ENCODE assay signal across 1 cellular context in genomic region chr18:23369231-23369630, GRCh38.
TF ChIP-seq lines count a peak whose summit lies in the region.

No MANE protein-coding gene starts in this region.

TF ChIP-seq in WTC11, 78 proteins besides CTCF, POLR2A, EP300 and RAD21 (continued from another document):
- no peak for TF ChIP-seq ZNF512 (CRISPR knock-in tag; IDR thresholded peaks at IDR 0.05; ENCODE audit: borderline replicate concordance)
- TF ChIP-seq, protein P1, sequence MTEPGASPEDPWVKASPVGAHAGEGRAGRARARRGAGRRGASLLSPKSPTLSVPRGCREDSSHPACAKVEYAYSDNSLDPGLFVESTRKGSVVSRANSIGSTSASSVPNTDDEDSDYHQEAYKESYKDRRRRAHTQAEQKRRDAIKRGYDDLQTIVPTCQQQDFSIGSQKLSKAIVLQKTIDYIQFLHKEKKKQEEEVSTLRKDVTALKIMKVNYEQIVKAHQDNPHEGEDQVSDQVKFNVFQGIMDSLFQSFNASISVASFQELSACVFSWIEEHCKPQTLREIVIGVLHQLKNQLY (CRISPR knock-in tag; IDR thresholded peaks at IDR 0.05), result no peak
- TF ChIP-seq, protein P2, sequence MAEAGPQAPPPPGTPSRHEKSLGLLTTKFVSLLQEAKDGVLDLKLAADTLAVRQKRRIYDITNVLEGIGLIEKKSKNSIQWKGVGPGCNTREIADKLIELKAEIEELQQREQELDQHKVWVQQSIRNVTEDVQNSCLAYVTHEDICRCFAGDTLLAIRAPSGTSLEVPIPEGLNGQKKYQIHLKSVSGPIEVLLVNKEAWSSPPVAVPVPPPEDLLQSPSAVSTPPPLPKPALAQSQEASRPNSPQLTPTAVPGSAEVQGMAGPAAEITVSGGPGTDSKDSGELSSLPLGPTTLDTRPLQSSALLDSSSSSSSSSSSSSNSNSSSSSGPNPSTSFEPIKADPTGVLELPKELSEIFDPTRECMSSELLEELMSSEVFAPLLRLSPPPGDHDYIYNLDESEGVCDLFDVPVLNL (CRISPR knock-in tag; IDR thresholded peaks at IDR 0.05; ENCODE audit: borderline replicate concordance, low read depth), result no peak
- TF ChIP-seq ZNF532 (CRISPR knock-in tag; IDR thresholded peaks at IDR 0.05; ENCODE audit: borderline replicate concordance), result no peak
- TF ChIP-seq CREB1 (CRISPR knock-in tag; IDR thresholded peaks at IDR 0.05), result no peak
- no peak for TF ChIP-seq ZNF232 (CRISPR knock-in tag; IDR thresholded peaks at IDR 0.05)
- TF ChIP-seq, protein P3, sequence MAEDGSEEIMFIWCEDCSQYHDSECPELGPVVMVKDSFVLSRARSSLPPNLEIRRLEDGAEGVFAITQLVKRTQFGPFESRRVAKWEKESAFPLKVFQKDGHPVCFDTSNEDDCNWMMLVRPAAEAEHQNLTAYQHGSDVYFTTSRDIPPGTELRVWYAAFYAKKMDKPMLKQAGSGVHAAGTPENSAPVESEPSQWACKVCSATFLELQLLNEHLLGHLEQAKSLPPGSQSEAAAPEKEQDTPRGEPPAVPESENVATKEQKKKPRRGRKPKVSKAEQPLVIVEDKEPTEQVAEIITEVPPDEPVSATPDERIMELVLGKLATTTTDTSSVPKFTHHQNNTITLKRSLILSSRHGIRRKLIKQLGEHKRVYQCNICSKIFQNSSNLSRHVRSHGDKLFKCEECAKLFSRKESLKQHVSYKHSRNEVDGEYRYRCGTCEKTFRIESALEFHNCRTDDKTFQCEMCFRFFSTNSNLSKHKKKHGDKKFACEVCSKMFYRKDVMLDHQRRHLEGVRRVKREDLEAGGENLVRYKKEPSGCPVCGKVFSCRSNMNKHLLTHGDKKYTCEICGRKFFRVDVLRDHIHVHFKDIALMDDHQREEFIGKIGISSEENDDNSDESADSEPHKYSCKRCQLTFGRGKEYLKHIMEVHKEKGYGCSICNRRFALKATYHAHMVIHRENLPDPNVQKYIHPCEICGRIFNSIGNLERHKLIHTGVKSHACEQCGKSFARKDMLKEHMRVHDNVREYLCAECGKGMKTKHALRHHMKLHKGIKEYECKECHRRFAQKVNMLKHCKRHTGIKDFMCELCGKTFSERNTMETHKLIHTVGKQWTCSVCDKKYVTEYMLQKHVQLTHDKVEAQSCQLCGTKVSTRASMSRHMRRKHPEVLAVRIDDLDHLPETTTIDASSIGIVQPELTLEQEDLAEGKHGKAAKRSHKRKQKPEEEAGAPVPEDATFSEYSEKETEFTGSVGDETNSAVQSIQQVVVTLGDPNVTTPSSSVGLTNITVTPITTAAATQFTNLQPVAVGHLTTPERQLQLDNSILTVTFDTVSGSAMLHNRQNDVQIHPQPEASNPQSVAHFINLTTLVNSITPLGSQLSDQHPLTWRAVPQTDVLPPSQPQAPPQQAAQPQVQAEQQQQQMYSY (CRISPR knock-in tag; IDR thresholded peaks at IDR 0.05), result 0 out of 2 replicates have a peak, but pooled peaks have one; percentile 24
TF ChIP-seq in WTC11: peak in this region for 1.
